In the genomic region with DNA sequence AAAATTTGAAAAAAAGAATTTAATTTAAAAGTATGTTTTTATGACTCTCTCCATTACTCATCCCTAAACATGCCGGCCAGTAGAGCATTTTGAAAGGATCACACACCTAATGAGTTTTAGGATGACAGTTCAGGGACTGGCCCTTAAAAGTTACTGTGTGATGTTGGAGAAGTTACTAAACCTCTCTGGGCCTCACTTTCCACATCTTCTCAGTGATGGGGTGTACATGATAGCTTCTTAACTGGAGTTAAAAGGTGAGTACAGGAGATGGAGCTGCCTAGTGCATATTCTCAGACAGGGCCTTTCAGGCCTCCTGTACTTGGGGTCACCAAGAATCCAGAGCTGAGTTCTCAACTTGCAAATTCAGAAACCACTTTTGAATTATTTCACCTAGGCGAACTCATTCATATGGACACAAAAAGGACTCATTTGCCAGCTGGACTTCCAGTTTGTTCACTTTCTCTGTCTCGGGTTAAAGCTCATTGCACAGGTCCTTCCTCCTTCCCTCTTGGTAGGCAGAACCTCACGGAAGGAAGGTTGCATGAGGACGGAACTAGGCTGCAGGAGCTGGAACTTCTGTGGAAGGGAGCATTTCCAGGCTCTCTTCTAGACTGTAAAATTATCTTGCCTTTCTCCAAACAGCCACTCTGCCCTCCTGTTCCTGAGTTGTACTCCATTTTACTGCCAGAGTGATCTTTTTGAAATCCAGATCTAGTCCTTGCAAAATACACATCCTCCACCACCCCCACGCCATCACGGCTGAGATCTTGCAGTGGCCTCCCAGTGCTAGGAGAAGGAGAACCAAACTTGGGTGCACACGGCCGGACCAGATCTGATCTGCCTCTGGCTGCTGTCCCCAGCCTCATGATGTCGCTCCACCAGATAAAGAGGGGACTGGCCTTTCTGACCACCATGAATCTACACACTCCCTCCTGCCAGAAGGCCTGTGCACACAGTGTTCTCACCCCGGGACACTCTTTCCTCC, we compare ENCODE assay signal across 1 cellular context.
A peak's percentile ranks its signal among the peaks of the same experiment; 100 is the strongest.
TF ChIP-seq lines count a peak whose summit lies in the region.

No MANE protein-coding gene starts in this region.

TF ChIP-seq in HepG2, 621 proteins besides CTCF, POLR2A, EP300 and RAD21:
- TF ChIP-seq, protein P1, sequence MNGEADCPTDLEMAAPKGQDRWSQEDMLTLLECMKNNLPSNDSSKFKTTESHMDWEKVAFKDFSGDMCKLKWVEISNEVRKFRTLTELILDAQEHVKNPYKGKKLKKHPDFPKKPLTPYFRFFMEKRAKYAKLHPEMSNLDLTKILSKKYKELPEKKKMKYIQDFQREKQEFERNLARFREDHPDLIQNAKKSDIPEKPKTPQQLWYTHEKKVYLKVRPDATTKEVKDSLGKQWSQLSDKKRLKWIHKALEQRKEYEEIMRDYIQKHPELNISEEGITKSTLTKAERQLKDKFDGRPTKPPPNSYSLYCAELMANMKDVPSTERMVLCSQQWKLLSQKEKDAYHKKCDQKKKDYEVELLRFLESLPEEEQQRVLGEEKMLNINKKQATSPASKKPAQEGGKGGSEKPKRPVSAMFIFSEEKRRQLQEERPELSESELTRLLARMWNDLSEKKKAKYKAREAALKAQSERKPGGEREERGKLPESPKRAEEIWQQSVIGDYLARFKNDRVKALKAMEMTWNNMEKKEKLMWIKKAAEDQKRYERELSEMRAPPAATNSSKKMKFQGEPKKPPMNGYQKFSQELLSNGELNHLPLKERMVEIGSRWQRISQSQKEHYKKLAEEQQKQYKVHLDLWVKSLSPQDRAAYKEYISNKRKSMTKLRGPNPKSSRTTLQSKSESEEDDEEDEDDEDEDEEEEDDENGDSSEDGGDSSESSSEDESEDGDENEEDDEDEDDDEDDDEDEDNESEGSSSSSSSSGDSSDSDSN (CRISPR knock-in tag; IDR thresholded peaks at IDR 0.05): peak; percentile 28; the same call in 1 of the 2 replicates
- TF ChIP-seq SNAPC2 (CRISPR knock-in tag; IDR thresholded peaks at IDR 0.05): 0 out of 2 replicates have a peak, but pooled peaks have one; percentile 27
- TF ChIP-seq ZNF33A (CRISPR knock-in tag; IDR thresholded peaks at IDR 0.05; ENCODE audit: borderline replicate concordance): no peak
- TF ChIP-seq ZNF768 (CRISPR knock-in tag; IDR thresholded peaks at IDR 0.05): peak; percentile 78; the same call in 1 of the 2 replicates
